In the genomic region with DNA sequence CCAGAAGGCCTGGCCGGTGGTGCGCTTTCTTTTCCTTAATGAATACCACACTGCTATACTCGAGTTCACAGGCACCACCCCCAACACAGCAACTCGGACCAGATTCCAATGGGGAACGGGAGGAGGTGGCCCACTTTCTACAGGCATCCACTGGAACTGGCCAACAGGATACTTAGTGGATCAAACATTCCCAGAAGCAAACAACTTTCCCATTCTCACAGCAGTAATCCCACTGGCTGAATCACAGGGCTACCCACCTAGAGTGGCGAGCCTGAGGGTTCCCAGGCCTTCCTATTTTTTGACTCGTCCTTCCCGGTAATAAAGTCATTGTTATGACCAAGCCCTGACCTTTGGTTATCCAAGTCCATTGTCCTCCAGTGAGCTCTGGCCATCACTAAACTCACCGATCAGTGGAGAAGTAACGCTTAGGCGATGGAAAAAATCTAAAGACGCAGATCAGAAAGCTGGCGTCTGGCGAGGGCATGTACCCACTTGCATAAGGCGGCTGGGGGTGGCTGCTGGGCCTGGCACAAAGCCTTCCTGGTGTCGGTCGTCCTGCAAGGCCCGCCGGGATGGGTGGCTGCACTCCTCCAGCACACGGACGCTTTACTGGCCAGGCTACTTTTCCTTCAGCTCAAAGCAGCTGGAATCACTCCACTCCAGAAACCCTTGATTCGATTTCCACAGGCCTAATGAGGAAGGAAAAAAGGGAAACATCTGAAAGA, we compare ENCODE assay signal across 8 cellular contexts. TPM values are rescaled to one million over a fixed set of nuclear protein-coding genes. Genes with fewer than 3 reads are reported as not detected.
DNase-seq lines count a peak whose midpoint lies in the region; ATAC-seq and TF ChIP-seq lines count a peak whose summit lies in the region.

No MANE protein-coding gene starts in this region.

- H2AFZ ChIP-seq in neural cell (ENCODE audit: low read depth, low read length), result no peak overlapping the region

- H4K20me1 ChIP-seq in neural cell (ENCODE audit: insufficient read depth), result no peaks in the 10 kb centered on the region

- DNase-seq in D341Med (ENCODE audit: low spot score) (peak; percentile 62), SJCRH30 (no peak), esophagus squamous epithelium (lab: John Stamatoyannopoulos, UW) (no peak), GM20000 (ENCODE audit: low spot score) (no peak)
- DNase-seq in stimulated activated CD4-positive, alpha-beta T cell treated with anti-CD3 and anti-CD28 coated beads, Interleukin-4, amount 100 ng/mL, for 24 hours, result no peak

- peak overlapping the region; percentile 77 for H3K4me3 ChIP-seq in SJCRH30
- H3K4me3 ChIP-seq in esophagus squamous epithelium, result peak overlapping the region; percentile 71 to 86 (median 78)
- peak overlapping the region; percentile 90 for H3K4me3 ChIP-seq in neural cell (ENCODE audit: low read length)

- H3K4me1 ChIP-seq in SJCRH30 (0 out of 2 replicates have a peak, but pooled peaks cover 5% of the 10 kb centered on the region), esophagus squamous epithelium (peaks cover 3 to 66% (median 13%) of the 10 kb centered on the region in 3 donors)

- no peaks in the 10 kb centered on the region for H3K79me2 ChIP-seq in neural cell (replicated peaks; ENCODE audit: insufficient read depth, low read length)

- ATAC-seq in HG02970 (IDR thresholded peaks at IDR 0.05; ENCODE audit: low FRiP score, unreplicated experiment) (no peak), GM18517 (IDR thresholded peaks at IDR 0.05; ENCODE audit: unreplicated experiment) (no peak)

- H3K9me2 ChIP-seq in neural cell (ENCODE audit: insufficient read depth, low read length), result no peaks in the 10 kb centered on the region

- H3K36me3 ChIP-seq in SJCRH30 (no peaks in the 10 kb centered on the region), esophagus squamous epithelium (peaks cover 0 to 34% (median 0%) of the 10 kb centered on the region in 3 donors), neural cell (ENCODE audit: insufficient read depth, low read length) (no peaks in the 10 kb centered on the region)

- H3K27me3 ChIP-seq in SJCRH30 (no peaks in the 10 kb centered on the region), esophagus squamous epithelium (no peaks in the 10 kb centered on the region), neural cell (ENCODE audit: insufficient read depth, low read depth, low read length) (peaks cover 30% of the 10 kb centered on the region)

- TF ChIP-seq CTCF in esophagus squamous epithelium (IDR thresholded peaks at IDR 0.05) (no peak), neural cell (IDR thresholded peaks at IDR 0.05; ENCODE audit: poor library complexity, severe bottlenecking) (no peak), GM20000 (IDR thresholded peaks at IDR 0.05; ENCODE audit: extremely low read depth, missing control alignments) (no peak)

- H3K4me2 ChIP-seq in neural cell (ENCODE audit: low read length), result no peak overlapping the region

- intact Hi-C loops in esophagus squamous epithelium (cut with DNase I), result no loop called here

- H3K27ac ChIP-seq in SJCRH30 (no peak overlapping the region), esophagus squamous epithelium (peak overlapping the region; percentile 93 to 97 (median 96)), neural cell (ENCODE audit: low read length) (no peak overlapping the region)

- TF ChIP-seq RAD21 in neural cell (conservative IDR thresholded peaks at IDR 0.05), result no peak

- no peak overlapping the region for H3K9ac ChIP-seq in neural cell (ENCODE audit: low read length)

- H3F3A ChIP-seq in neural cell (ENCODE audit: insufficient read depth, low read length, poor library complexity, severe bottlenecking), result no peaks in the 10 kb centered on the region

- TF ChIP-seq POLR2A in esophagus squamous epithelium (IDR thresholded peaks at IDR 0.05), result no peak

- 19 to 29% methylated on average over 12 to 22 of the region's 22 CpGs for WGBS in esophagus squamous epithelium, 2 donors

- H3K9me3 ChIP-seq in SJCRH30 (replicated peaks), result no peaks in the 10 kb centered on the region
- no peaks in the 10 kb centered on the region for H3K9me3 ChIP-seq in esophagus squamous epithelium
- no peaks in the 10 kb centered on the region for H3K9me3 ChIP-seq in neural cell (ENCODE audit: low read length)

- TF ChIP-seq EP300 in neural cell (conservative IDR thresholded peaks at IDR 0.05; ENCODE audit: poor library complexity, severe bottlenecking), result no peak

TF ChIP-seq in neural cell, 6 proteins besides CTCF, POLR2A, EP300 and RAD21:
- TF ChIP-seq, protein P1, sequence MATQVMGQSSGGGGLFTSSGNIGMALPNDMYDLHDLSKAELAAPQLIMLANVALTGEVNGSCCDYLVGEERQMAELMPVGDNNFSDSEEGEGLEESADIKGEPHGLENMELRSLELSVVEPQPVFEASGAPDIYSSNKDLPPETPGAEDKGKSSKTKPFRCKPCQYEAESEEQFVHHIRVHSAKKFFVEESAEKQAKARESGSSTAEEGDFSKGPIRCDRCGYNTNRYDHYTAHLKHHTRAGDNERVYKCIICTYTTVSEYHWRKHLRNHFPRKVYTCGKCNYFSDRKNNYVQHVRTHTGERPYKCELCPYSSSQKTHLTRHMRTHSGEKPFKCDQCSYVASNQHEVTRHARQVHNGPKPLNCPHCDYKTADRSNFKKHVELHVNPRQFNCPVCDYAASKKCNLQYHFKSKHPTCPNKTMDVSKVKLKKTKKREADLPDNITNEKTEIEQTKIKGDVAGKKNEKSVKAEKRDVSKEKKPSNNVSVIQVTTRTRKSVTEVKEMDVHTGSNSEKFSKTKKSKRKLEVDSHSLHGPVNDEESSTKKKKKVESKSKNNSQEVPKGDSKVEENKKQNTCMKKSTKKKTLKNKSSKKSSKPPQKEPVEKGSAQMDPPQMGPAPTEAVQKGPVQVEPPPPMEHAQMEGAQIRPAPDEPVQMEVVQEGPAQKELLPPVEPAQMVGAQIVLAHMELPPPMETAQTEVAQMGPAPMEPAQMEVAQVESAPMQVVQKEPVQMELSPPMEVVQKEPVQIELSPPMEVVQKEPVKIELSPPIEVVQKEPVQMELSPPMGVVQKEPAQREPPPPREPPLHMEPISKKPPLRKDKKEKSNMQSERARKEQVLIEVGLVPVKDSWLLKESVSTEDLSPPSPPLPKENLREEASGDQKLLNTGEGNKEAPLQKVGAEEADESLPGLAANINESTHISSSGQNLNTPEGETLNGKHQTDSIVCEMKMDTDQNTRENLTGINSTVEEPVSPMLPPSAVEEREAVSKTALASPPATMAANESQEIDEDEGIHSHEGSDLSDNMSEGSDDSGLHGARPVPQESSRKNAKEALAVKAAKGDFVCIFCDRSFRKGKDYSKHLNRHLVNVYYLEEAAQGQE (IDR thresholded peaks at IDR 0.05; ENCODE audit: borderline replicate concordance), result no peak
- no peak for TF ChIP-seq MXI1 (conservative IDR thresholded peaks at IDR 0.05; ENCODE audit: poor library complexity, severe bottlenecking)
- no peak for TF ChIP-seq EZH2 (IDR thresholded peaks at IDR 0.05; ENCODE audit: borderline replicate concordance, insufficient read depth, low read length, poor library complexity, severe bottlenecking)
- TF ChIP-seq POLR2AphosphoS5 (IDR thresholded peaks at IDR 0.05), result no peak
- TF ChIP-seq SMC3 (conservative IDR thresholded peaks at IDR 0.05; ENCODE audit: poor library complexity), result no peak
- TF ChIP-seq TAF1 (IDR thresholded peaks at IDR 0.05; ENCODE audit: low read depth), result no peak

RNA-seq across cellular contexts. Expression of a gene that starts 1.2 kb away (rescaled TPM):
- total RNA-seq in SJCRH30 (2014; rRNA removed; shearing (Covaris generic)), result 8.0 and 11.7 TPM in 2 replicates
- total RNA-seq in esophagus squamous epithelium, result 10 to 100 TPM in 3 of 4 donors, 1 to 10 TPM in 1; 8.3 to 47.3 (median 20.4) TPM
- polyA plus RNA-seq in neural cell, result 3.2 and 5.2 TPM in 2 replicates
- polyA minus RNA-seq in neural cell, result 2.7 and 6.3 TPM in 2 replicates

RNA-seq across cellular contexts. Expression of a gene that starts 39.9 kb away (rescaled TPM):
- 9.5 and 12.7 TPM in 2 replicates for total RNA-seq in SJCRH30 (2014; rRNA removed; shearing (Covaris generic))
- 10 to 100 TPM; 13.3 to 30.1 (median 19.4) TPM for total RNA-seq in esophagus squamous epithelium
- 21.4 TPM in 2 replicates for polyA plus RNA-seq in neural cell
- 57.9 and 65.1 TPM in 2 replicates for polyA minus RNA-seq in neural cell

Comparison
In these comparisons a context has a peak if more than half of its experiments do, and no peak if none do; other contexts are left out.
1. H3K27ac ChIP-seq: peak in esophagus squamous epithelium (4 of 4); none in SJCRH30 (single experiment) and neural cell (single experiment).
2. Peak in every context shown above with its lines, with median percentiles within 50 percentile points of each other: H3K4me3 ChIP-seq.